ENCODE assay signal across 9 cellular contexts in genomic region chr1:160204526-160205241, GRCh38. TPM values are rescaled to one million over a fixed set of nuclear protein-coding genes. Genes with fewer than 3 reads are reported as not detected.
DNase-seq lines count a peak whose midpoint lies in the region; ATAC-seq, FAIRE-seq and TF ChIP-seq lines count a peak whose summit lies in the region.
"Had no signal": no experiment of that assay in that cellular context is flagged by ENCODE, and none has a peak within 500 bp of the region (broad histone marks: within the 10 kb centered on the region; RNA-seq: fewer than 3 reads in every experiment).

No MANE protein-coding gene starts in this region.

- H3K9me2 ChIP-seq in SK-N-SH: no peaks in the 10 kb centered on the region
- H3K9me2 ChIP-seq in GM23248 (ENCODE audit: insufficient read depth): no peaks in the 10 kb centered on the region

- no peaks in the 10 kb centered on the region for H3K27me3 Mint-ChIP-seq in central memory CD8-positive, alpha-beta T cell
- H3K27me3 Mint-ChIP-seq in natural killer cell treated with Interleukin-12 subunit alpha and Interleukin-12 subunit beta and Interleukin-15 and Interleukin-18, amount 100 ng/mL, for 72 hours: no peaks in the 10 kb centered on the region

- H3K4me3 Mint-ChIP-seq in central memory CD8-positive, alpha-beta T cell: peak overlapping the region; percentile 83
- peak overlapping the region; percentile 88 for H3K4me3 Mint-ChIP-seq in natural killer cell treated with Interleukin-12 subunit alpha and Interleukin-12 subunit beta and Interleukin-15 and Interleukin-18, amount 100 ng/mL, for 72 hours

- TF ChIP-seq RAD21 in SK-N-SH (IDR thresholded peaks at IDR 0.05; ENCODE audit: low read length): no peak

- TF ChIP-seq EP300 in SK-N-SH (IDR thresholded peaks at IDR 0.05; ENCODE audit: borderline replicate concordance in 1 of 2, low read depth in 1 of 2, low read length in 1 of 2): no peak

- no peak for TF ChIP-seq CTCF in SK-N-SH (IDR thresholded peaks at IDR 0.05)

- H3K9me3 ChIP-seq in SK-N-SH (no peaks in the 10 kb centered on the region), GM23248 (ENCODE audit: low read depth) (no peaks in the 10 kb centered on the region)

- 0 out of 2 replicates have a peak overlapping the region, but pooled peaks have one; percentile 100 for H3K4me2 ChIP-seq in SK-N-SH
- H3K4me2 ChIP-seq in GM23248 (ENCODE audit: unreplicated experiment): peak overlapping the region; percentile 57

- no peak for ATAC-seq in SK-N-SH treated with all-trans-retinoic acid at 6 μM for 48 hours
- no peak for ATAC-seq in central memory CD8-positive, alpha-beta T cell (replicated peaks; ENCODE audit: extremely low read depth, poor library complexity, severe bottlenecking)
- peak in 1 of 2 donors; percentile 57 for ATAC-seq in natural killer cell treated with Interleukin-12 subunit alpha and Interleukin-12 subunit beta and Interleukin-15 and Interleukin-18, amount 100 ng/mL, for 72 hours

- H4K20me1 ChIP-seq in SK-N-SH (ENCODE audit: insufficient read depth): peaks cover 32% of the 10 kb centered on the region
- no peaks in the 10 kb centered on the region for H4K20me1 ChIP-seq in GM23248 (ENCODE audit: insufficient read depth)

- H3K9me3 Mint-ChIP-seq in central memory CD8-positive, alpha-beta T cell: no peaks in the 10 kb centered on the region
- no peaks in the 10 kb centered on the region for H3K9me3 Mint-ChIP-seq in natural killer cell treated with Interleukin-12 subunit alpha and Interleukin-12 subunit beta and Interleukin-15 and Interleukin-18, amount 100 ng/mL, for 72 hours

- peaks cover 8% of the 10 kb centered on the region for H3K36me3 Mint-ChIP-seq in central memory CD8-positive, alpha-beta T cell (ENCODE audit: insufficient read depth)
- no peaks in the 10 kb centered on the region for H3K36me3 Mint-ChIP-seq in natural killer cell treated with Interleukin-12 subunit alpha and Interleukin-12 subunit beta and Interleukin-15 and Interleukin-18, amount 100 ng/mL, for 72 hours

- in situ Hi-C loops in GM23248 (cut with MboI): no loop called here

- H2AFZ ChIP-seq in SK-N-SH (ENCODE audit: low read depth) (peak overlapping the region; percentile 94), GM23248 (peak overlapping the region; percentile 82)

- DNase-seq in SK-N-SH (peak; percentile 25), GM23248 (peak; percentile 34), NAMALWA (ENCODE audit: low spot score) (peak; percentile 90), RCC 7860 (ENCODE audit: low spot score) (no peak), NCI-H2081 treated with DMSO at 0.1 percent for 48 hours (lab: John Stamatoyannopoulos, UW) (no peak)
- DNase-seq in central memory CD8-positive, alpha-beta T cell (ENCODE audit: low spot score in 2 of 2): no peak
- DNase-seq in natural killer cell treated with Interleukin-12 subunit alpha and Interleukin-12 subunit beta and Interleukin-15 and Interleukin-18, amount 100 ng/mL, for 72 hours (ENCODE audit: low spot score): no peak

- WGBS in SK-N-SH (ENCODE audit: low lambda C conversion rate): 28% methylated on average over 6 of the region's 7 CpGs
- WGBS in GM23248 (ENCODE audit: low coverage in 1 of 2, low lambda C conversion rate in 2 of 2, missing lambda C conversion rate in 2 of 2), 2 experiments: 17 to 18% methylated on average over 5 to 7 of the region's 7 CpGs

- peaks cover 21% of the 10 kb centered on the region for H3F3A ChIP-seq in SK-N-SH (replicated peaks; ENCODE audit: insufficient read depth)
- H3F3A ChIP-seq in GM23248 (ENCODE audit: insufficient read depth): peaks cover 25% of the 10 kb centered on the region

- H3K79me2 ChIP-seq in SK-N-SH (ENCODE audit: insufficient read depth) (peaks cover 44% of the 10 kb centered on the region), GM23248 (ENCODE audit: insufficient read depth) (peaks cover 35% of the 10 kb centered on the region)

- H3K27ac ChIP-seq in SK-N-SH (ENCODE audit: low read depth in 2 of 2, low read length in 1 of 2) (peak overlapping the region; percentile 31 to 50; a peak in 1 of 4 replicates), GM23248 (peak overlapping the region; percentile 93)

- H3K27ac Mint-ChIP-seq in central memory CD8-positive, alpha-beta T cell (ENCODE audit: low read depth): peak overlapping the region; percentile 34
- peak overlapping the region; percentile 82 to 84 for H3K27ac Mint-ChIP-seq in natural killer cell treated with Interleukin-12 subunit alpha and Interleukin-12 subunit beta and Interleukin-15 and Interleukin-18, amount 100 ng/mL, for 72 hours

- no peaks in the 10 kb centered on the region for H3K27me3 ChIP-seq in SK-N-SH (ENCODE audit: insufficient read depth)
- no peaks in the 10 kb centered on the region for H3K27me3 ChIP-seq in GM23248 (replicated peaks; ENCODE audit: insufficient read depth)

- FAIRE-seq in RCC 7860 (lab: Jason Lieb, UNC): no peak

- H3K4me3 ChIP-seq in SK-N-SH (ENCODE audit: low read depth in 2 of 2, low read length in 1 of 2): peak overlapping the region in 1 of 2 experiments; percentile 34; a peak in 3 of 4 replicates
- H3K4me3 ChIP-seq in GM23248: peak overlapping the region; percentile 81

- peaks cover 19% of the 10 kb centered on the region for H3K4me1 Mint-ChIP-seq in central memory CD8-positive, alpha-beta T cell
- peaks cover 37 to 40% of the 10 kb centered on the region in 2 donors for H3K4me1 Mint-ChIP-seq in natural killer cell treated with Interleukin-12 subunit alpha and Interleukin-12 subunit beta and Interleukin-15 and Interleukin-18, amount 100 ng/mL, for 72 hours (ENCODE audit: low read depth in 2 of 2)

- H3K4me1 ChIP-seq in SK-N-SH (ENCODE audit: control insufficient read depth in 1 of 2, insufficient read depth in 2 of 2, low read depth in 1 of 2, low read length in 1 of 2): peaks cover 29 to 49% of the 10 kb centered on the region in 2 experiments
- H3K4me1 ChIP-seq in GM23248 (ENCODE audit: insufficient read depth): peaks cover 35% of the 10 kb centered on the region

- H3K36me3 ChIP-seq in SK-N-SH (replicated peaks in 1 of 2; ENCODE audit: control insufficient read depth in 1 of 2, insufficient read depth in 2 of 2, low read length in 1 of 2) (peaks cover 16 to 18% of the 10 kb centered on the region in 2 experiments), GM23248 (ENCODE audit: low read depth) (peaks cover 9% of the 10 kb centered on the region; the same call in 1 of the 2 replicates)

- POLR2A ChIA-PET in SK-N-SH (lab: Yijun Ruan, JAX): interaction anchor here (0.7 kb wide), 1 partner anchor 15 kb away, joined by 3 read pairs; no protein-coding TSS in a partner anchor

- H3K9ac ChIP-seq in SK-N-SH: peak overlapping the region; percentile 57; the same call in 1 of the 2 replicates
- H3K9ac ChIP-seq in GM23248: peak overlapping the region; percentile 94

- CTCF ChIA-PET in SK-N-SH (lab: Yijun Ruan, JAX): interaction anchor here (0.6 to 13.6 kb wide), 8 partner anchors 12 to 186 kb away, joined by 3 to 137 read pairs (median 14); no protein-coding TSS in a partner anchor

TF ChIP-seq in SK-N-SH, 30 proteins besides CTCF, POLR2A, EP300 and RAD21 (continues in another document):
- TF ChIP-seq SMC3 (IDR thresholded peaks at IDR 0.05; ENCODE audit: low read depth, low read length) (no peak), POLR2AphosphoS5 (IDR thresholded peaks at IDR 0.05; ENCODE audit: low read depth, low read length) (no peak)

TF ChIP-seq in SK-N-SH treated with all-trans-retinoic acid at 6 μM for 48 hours, 23 proteins besides CTCF, POLR2A, EP300 and RAD21:
- no peak for TF ChIP-seq TOX (CRISPR knock-in tag; IDR thresholded peaks at IDR 0.05; ENCODE audit: borderline replicate concordance)
- no peak for TF ChIP-seq CSDC2 (CRISPR knock-in tag; IDR thresholded peaks at IDR 0.05)
- no peak for TF ChIP-seq ARNTL (CRISPR knock-in tag; IDR thresholded peaks at IDR 0.05; ENCODE audit: borderline replicate concordance, low read depth)
- no peak for TF ChIP-seq ZC3H10 (CRISPR knock-in tag; IDR thresholded peaks at IDR 0.05)
- no peak for TF ChIP-seq ZNF70 (CRISPR knock-in tag; IDR thresholded peaks at IDR 0.05)
- TF ChIP-seq RARB (CRISPR knock-in tag; IDR thresholded peaks at IDR 0.05): no peak
- no peak for TF ChIP-seq OSR1 (CRISPR knock-in tag; IDR thresholded peaks at IDR 0.05)
- TF ChIP-seq GLIS3 (CRISPR knock-in tag; IDR thresholded peaks at IDR 0.05): no peak

RNA-seq across cellular contexts. Expression of gene PEA15, which starts 0.5 kb away (rescaled TPM):
- 322 and 382 TPM in 2 replicates for polyA plus RNA-seq in SK-N-SH (2012; rRNA removed)
- polyA plus RNA-seq in SK-N-SH (2012; cell fraction: cytosol; rRNA removed): 313 and 411 TPM in 2 replicates
- 176 and 239 TPM in 2 replicates for polyA plus RNA-seq in SK-N-SH (2012; cell fraction: nucleus; rRNA removed)
- 368 and 415 TPM in 2 replicates for total RNA-seq in GM23248 (2014; rRNA removed; shearing (Covaris generic))
- polyA plus RNA-seq in GM23248 (2016; fragmentation: Nextera tagmentation; extraction: Ambion mirVana): 638 and 651 TPM in 2 replicates
- 10 to 100 TPM; 55.7 to 63.3 TPM for total RNA-seq in natural killer cell treated with Interleukin-12 subunit alpha and Interleukin-12 subunit beta and Interleukin-15 and Interleukin-18, amount 100 ng/mL, for 72 hours

RNA-seq across cellular contexts. Expression of gene CASQ1, which starts 14.3 kb away (rescaled TPM):
- polyA plus RNA-seq in SK-N-SH (2012; rRNA removed) (0.08 and 0.18 TPM in 2 replicates), GM23248 (2016; fragmentation: Nextera tagmentation; extraction: Ambion mirVana) (0.10 TPM in 1 of 2 replicates, not detected in the other)
- 0.06 and 0.10 TPM in 2 replicates for polyA plus RNA-seq in SK-N-SH (2012; cell fraction: cytosol; rRNA removed)
- polyA plus RNA-seq in SK-N-SH (2012; cell fraction: nucleus; rRNA removed): 0.10 and 0.11 TPM in 2 replicates
- total RNA-seq in GM23248 (2014; rRNA removed; shearing (Covaris generic)): 0.11 and 0.51 TPM in 2 replicates
- total RNA-seq in natural killer cell treated with Interleukin-12 subunit alpha and Interleukin-12 subunit beta and Interleukin-15 and Interleukin-18, amount 100 ng/mL, for 72 hours: not detected
- total RNA-seq: Daoy had no signal

RNA-seq across cellular contexts. Expression of gene ATP1A4, which starts 53.3 kb away (rescaled TPM):
- not detected in 2 replicates for polyA plus RNA-seq in SK-N-SH (2012; rRNA removed)
- not detected in 2 replicates for polyA plus RNA-seq in SK-N-SH (2012; cell fraction: cytosol; rRNA removed)
- 0.02 TPM in 2 replicates for polyA plus RNA-seq in SK-N-SH (2012; cell fraction: nucleus; rRNA removed)
- not detected in 2 replicates for total RNA-seq in GM23248 (2014; rRNA removed; shearing (Covaris generic))
- polyA plus RNA-seq in GM23248 (2016; fragmentation: Nextera tagmentation; extraction: Ambion mirVana): not detected in 2 replicates
- not detected for total RNA-seq in natural killer cell treated with Interleukin-12 subunit alpha and Interleukin-12 subunit beta and Interleukin-15 and Interleukin-18, amount 100 ng/mL, for 72 hours
- total RNA-seq: Daoy had no signal

RNA-seq across cellular contexts. Expression of gene DCAF8, which starts 57.7 kb away (rescaled TPM):
- polyA plus RNA-seq in SK-N-SH (2012; rRNA removed): 108 and 150 TPM in 2 replicates
- 55.1 and 69.1 TPM in 2 replicates for polyA plus RNA-seq in SK-N-SH (2012; cell fraction: cytosol; rRNA removed)
- polyA plus RNA-seq in SK-N-SH (2012; cell fraction: nucleus; rRNA removed): 383 and 570 TPM in 2 replicates
- total RNA-seq in GM23248 (2014; rRNA removed; shearing (Covaris generic)): 58.9 and 79.7 TPM in 2 replicates
- 78.9 and 80.4 TPM in 2 replicates for polyA plus RNA-seq in GM23248 (2016; fragmentation: Nextera tagmentation; extraction: Ambion mirVana)
- total RNA-seq in natural killer cell treated with Interleukin-12 subunit alpha and Interleukin-12 subunit beta and Interleukin-15 and Interleukin-18, amount 100 ng/mL, for 72 hours: 100 to 1,000 TPM in 1 of 2 donors, 10 to 100 TPM in 1; 86.3 to 115 TPM

Comparison
In these comparisons a context has a peak if more than half of its experiments do, and no peak if none do; other contexts are left out.
1. DNase-seq: peak in SK-N-SH (single experiment), GM23248 (single experiment) and NAMALWA (single experiment); none in central memory CD8-positive, alpha-beta T cell (0 of 2), natural killer cell treated with Interleukin-12 subunit alpha and Interleukin-12 subunit beta and Interleukin-15 and Interleukin-18, amount 100 ng/mL, for 72 hours (single experiment), RCC 7860 (single experiment) and NCI-H2081 treated with DMSO at 0.1 percent for 48 hours (single experiment).